ENCODE assay signal across 9 cellular contexts in genomic region chr17:28553000-28553505, GRCh38. TPM values are rescaled to one million over a fixed set of nuclear protein-coding genes. Genes with fewer than 3 reads are reported as not detected.
DNase-seq lines count a peak whose midpoint lies in the region; ATAC-seq and TF ChIP-seq lines count a peak whose summit lies in the region.
"Had no signal": no experiment of that assay in that cellular context is flagged by ENCODE, and none has a peak within 500 bp of the region (broad histone marks: within the 10 kb centered on the region; RNA-seq: fewer than 3 reads in every experiment).

No MANE protein-coding gene starts in this region.

- no peak for TF ChIP-seq RAD21 in liver (IDR thresholded peaks at IDR 0.05)

- no peaks in the 10 kb centered on the region for H3K9me3 Mint-ChIP-seq in activated T-cell treated with anti-CD3 and anti-CD28 coated beads, Interleukin-2, amount 50 U/mL, for 72 hours
- no peaks in the 10 kb centered on the region for H3K9me3 Mint-ChIP-seq in activated T-helper 17 cell treated with anti-CD3 and anti-CD28 coated beads, Interleukin-2, amount 50 U/mL, for 72 hours

- H3K27ac ChIP-seq in liver (ENCODE audit: low read depth in 1 of 2, low read length in 2 of 2) (peak overlapping the region; percentile 26 to 73), suprapubic skin (no peak overlapping the region)

- H3K4me1 Mint-ChIP-seq in activated T-cell treated with anti-CD3 and anti-CD28 coated beads, Interleukin-2, amount 50 U/mL, for 72 hours (ENCODE audit: low read depth) = peaks cover 58% of the 10 kb centered on the region
- peaks cover 28% of the 10 kb centered on the region for H3K4me1 Mint-ChIP-seq in activated T-helper 17 cell treated with anti-CD3 and anti-CD28 coated beads, Interleukin-2, amount 50 U/mL, for 72 hours

- peaks cover 6 to 37% (median 26%) of the 10 kb centered on the region in 4 donors for H3K36me3 ChIP-seq in liver (ENCODE audit: control insufficient read depth in 4 of 4, insufficient read depth in 3 of 4, low read depth in 1 of 4, low read length in 3 of 4)
- H3K36me3 ChIP-seq in suprapubic skin = peaks cover 45% of the 10 kb centered on the region

- H3K4me1 ChIP-seq in liver (ENCODE audit: control insufficient read depth in 4 of 4, insufficient read depth in 4 of 4, low read length in 3 of 4) = peaks cover 4 to 25% (median 20%) of the 10 kb centered on the region in 4 donors
- peaks cover 27% of the 10 kb centered on the region for H3K4me1 ChIP-seq in suprapubic skin

- TF ChIP-seq POLR2A in suprapubic skin (IDR thresholded peaks at IDR 0.05) = no peak

- H3K36me3 Mint-ChIP-seq in activated T-cell treated with anti-CD3 and anti-CD28 coated beads, Interleukin-2, amount 50 U/mL, for 72 hours (ENCODE audit: insufficient read depth in 2 of 2) = peaks cover 4 to 25% of the 10 kb centered on the region in 2 donors
- H3K36me3 Mint-ChIP-seq in activated T-helper 17 cell treated with anti-CD3 and anti-CD28 coated beads, Interleukin-2, amount 50 U/mL, for 72 hours (ENCODE audit: low read depth) = peaks cover 68% of the 10 kb centered on the region

- WGBS in liver = 64% methylated on average over 5 of the region's 5 CpGs
- 93% methylated on average over 5 of the region's 5 CpGs for WGBS in suprapubic skin

- DNase-seq in activated T-cell treated with anti-CD3 and anti-CD28 coated beads, Interleukin-2, amount 50 U/mL, for 72 hours = no peak
- no peak for DNase-seq in activated T-cell treated with anti-CD3 and anti-CD28 coated beads, Interleukin-2, amount 50 U/mL, for 1 hour
- DNase-seq in suprapubic skin (ENCODE audit: low spot score in 2 of 2) (no peak), amniotic stem cell (lab: John Stamatoyannopoulos, UW) (no peak)

- ATAC-seq in activated T-cell treated with anti-CD3 and anti-CD28 coated beads, Interleukin-2, amount 50 U/mL, for 72 hours (replicated peaks in 1 of 2) = no peak
- no peak for ATAC-seq in activated T-helper 17 cell treated with anti-CD3 and anti-CD28 coated beads, Interleukin-2, amount 50 U/mL, for 72 hours (replicated peaks)
- no peak for ATAC-seq in GM18870 (IDR thresholded peaks at IDR 0.05; ENCODE audit: unreplicated experiment)
- ATAC-seq in HG03039 (IDR thresholded peaks at IDR 0.05; ENCODE audit: unreplicated experiment) = no peak

- peak overlapping the region; percentile 83 to 85 for H3K4me3 Mint-ChIP-seq in activated T-cell treated with anti-CD3 and anti-CD28 coated beads, Interleukin-2, amount 50 U/mL, for 72 hours
- H3K4me3 Mint-ChIP-seq in activated T-helper 17 cell treated with anti-CD3 and anti-CD28 coated beads, Interleukin-2, amount 50 U/mL, for 72 hours = peak overlapping the region; percentile 96

- no peaks in the 10 kb centered on the region for H3K27me3 Mint-ChIP-seq in activated T-cell treated with anti-CD3 and anti-CD28 coated beads, Interleukin-2, amount 50 U/mL, for 72 hours (ENCODE audit: low read depth)
- no peaks in the 10 kb centered on the region for H3K27me3 Mint-ChIP-seq in activated T-helper 17 cell treated with anti-CD3 and anti-CD28 coated beads, Interleukin-2, amount 50 U/mL, for 72 hours

- H3K27ac Mint-ChIP-seq in activated T-cell treated with anti-CD3 and anti-CD28 coated beads, Interleukin-2, amount 50 U/mL, for 72 hours = no peak overlapping the region
- H3K27ac Mint-ChIP-seq in activated T-helper 17 cell treated with anti-CD3 and anti-CD28 coated beads, Interleukin-2, amount 50 U/mL, for 72 hours = peak overlapping the region; percentile 57

- TF ChIP-seq CTCF in liver (IDR thresholded peaks at IDR 0.05; ENCODE audit: low read depth, low read length, missing input control) (no peak), suprapubic skin (IDR thresholded peaks at IDR 0.05) (no peak)

- no peak overlapping the region for H3K4me3 ChIP-seq in liver (ENCODE audit: low read depth in 1 of 3, low read length in 3 of 3)
- peak overlapping the region; percentile 75 for H3K4me3 ChIP-seq in suprapubic skin

- H3K9me3 ChIP-seq in liver (ENCODE audit: control insufficient read depth in 4 of 4, low read length in 3 of 4) (no peaks in the 10 kb centered on the region), suprapubic skin (no peaks in the 10 kb centered on the region)

- no peak for TF ChIP-seq EP300 in suprapubic skin (IDR thresholded peaks at IDR 0.05)

- H3K27me3 ChIP-seq in liver (ENCODE audit: control insufficient read depth in 4 of 4, insufficient read depth in 4 of 4, low read length in 3 of 4) = no peaks in the 10 kb centered on the region
- no peaks in the 10 kb centered on the region for H3K27me3 ChIP-seq in suprapubic skin

- H3K9ac ChIP-seq in liver (ENCODE audit: low read depth in 1 of 2, low read length in 2 of 2) = no peak overlapping the region

TF ChIP-seq in liver, 16 proteins besides CTCF, POLR2A, EP300 and RAD21:
- TF ChIP-seq FOXA2 (IDR thresholded peaks at IDR 0.05) (no peak), ZBTB33 (IDR thresholded peaks at IDR 0.05) (no peak), JUND (IDR thresholded peaks at IDR 0.05) (no peak), YY1 (IDR thresholded peaks at IDR 0.05) (no peak), HNF4A (conservative IDR thresholded peaks at IDR 0.05) (peak; percentile 68 to 70), HNF4G (IDR thresholded peaks at IDR 0.05) (no peak), RXRA (IDR thresholded peaks at IDR 0.05) (peak in 1 of 2 donors; percentile 14)

RNA-seq across cellular contexts. Expression of gene UNC119, which starts 0.6 kb away (rescaled TPM):
- total RNA-seq in activated T-cell treated with anti-CD3 and anti-CD28 coated beads, Interleukin-2, amount 50 U/mL, for 72 hours = 10 to 100 TPM; 45.3 to 53.8 TPM
- total RNA-seq in activated T-helper 17 cell treated with anti-CD3 and anti-CD28 coated beads, Interleukin-2, amount 50 U/mL, for 72 hours = 10 to 100 TPM; 39.1 to 67.7 TPM
- total RNA-seq in liver (10 to 100 TPM; 14.0 to 20.0 TPM), suprapubic skin (10 to 100 TPM; 29.0 to 36.2 (median 32.6) TPM)
- polyA plus RNA-seq in liver = 10 to 100 TPM; 16.0 to 16.2 TPM

RNA-seq across cellular contexts. Expression of gene PIGS, which starts 18.3 kb away (rescaled TPM):
- total RNA-seq in activated T-cell treated with anti-CD3 and anti-CD28 coated beads, Interleukin-2, amount 50 U/mL, for 72 hours = 10 to 100 TPM; 46.3 to 53.5 TPM
- 10 to 100 TPM; 33.2 to 38.9 TPM for total RNA-seq in activated T-helper 17 cell treated with anti-CD3 and anti-CD28 coated beads, Interleukin-2, amount 50 U/mL, for 72 hours
- total RNA-seq in liver = 10 to 100 TPM; 12.4 to 29.5 TPM
- polyA plus RNA-seq in liver = 10 to 100 TPM in 1 of 2 donors, 1 to 10 TPM in 1; 7.3 to 14.2 TPM
- 10 to 100 TPM; 38.1 to 76.4 (median 59.2) TPM for total RNA-seq in suprapubic skin

RNA-seq across cellular contexts. Expression of gene ALDOC, which starts 23.6 kb away (rescaled TPM):
- total RNA-seq in activated T-cell treated with anti-CD3 and anti-CD28 coated beads, Interleukin-2, amount 50 U/mL, for 72 hours = 10 to 100 TPM; 23.1 to 40.0 TPM
- total RNA-seq in activated T-helper 17 cell treated with anti-CD3 and anti-CD28 coated beads, Interleukin-2, amount 50 U/mL, for 72 hours = 100 to 1,000 TPM in 1 of 2 donors, 10 to 100 TPM in 1; 55.0 to 335 TPM
- total RNA-seq in liver = 100 to 1,000 TPM; 104 to 131 TPM
- polyA plus RNA-seq in liver = 10 to 100 TPM; 40.1 to 85.1 TPM
- 100 to 1,000 TPM in 1 of 4 donors, 10 to 100 TPM in 3; 33.0 to 103 (median 62.6) TPM for total RNA-seq in suprapubic skin

RNA-seq across cellular contexts. Expression of gene SPAG5, which starts 45.8 kb away (rescaled TPM):
- total RNA-seq in activated T-cell treated with anti-CD3 and anti-CD28 coated beads, Interleukin-2, amount 50 U/mL, for 72 hours = 100 to 1,000 TPM; 134 to 141 TPM
- total RNA-seq in activated T-helper 17 cell treated with anti-CD3 and anti-CD28 coated beads, Interleukin-2, amount 50 U/mL, for 72 hours = 100 to 1,000 TPM; 140 to 195 TPM
- total RNA-seq in liver (10 to 100 TPM; 13.8 to 41.8 TPM), suprapubic skin (10 to 100 TPM in 1 of 4 donors, 1 to 10 TPM in 3; 5.7 to 13.5 (median 7.0) TPM)
- 10 to 100 TPM; 10.6 to 11.8 TPM for polyA plus RNA-seq in liver

RNA-seq across cellular contexts. Expression of gene FOXN1, which starts 46.9 kb away (rescaled TPM):
- not detected for total RNA-seq in activated T-cell treated with anti-CD3 and anti-CD28 coated beads, Interleukin-2, amount 50 U/mL, for 72 hours
- total RNA-seq in activated T-helper 17 cell treated with anti-CD3 and anti-CD28 coated beads, Interleukin-2, amount 50 U/mL, for 72 hours = not detected
- total RNA-seq in liver = not detected
- not detected for polyA plus RNA-seq in liver
- total RNA-seq in suprapubic skin = 10 to 100 TPM; 37.4 to 48.3 (median 38.3) TPM
- total RNA-seq: RPMI7951 had no signal
